In genomic region chr7:148238926-148239325, GRCh38 we compare ENCODE assay signal across 21 cellular contexts.
DNase-seq lines count a peak whose midpoint lies in the region; ATAC-seq and TF ChIP-seq lines count a peak whose summit lies in the region.
"Had no signal": no experiment of that assay in that cellular context is flagged by ENCODE, and none has a peak within 500 bp of the region (broad histone marks: within the 10 kb centered on the region; RNA-seq: fewer than 3 reads in every experiment).

No MANE protein-coding gene starts in this region.

- no peaks in the 10 kb centered on the region for H3K9me2 ChIP-seq in hepatocyte (replicated peaks; ENCODE audit: insufficient read depth)
- H3K9me2 ChIP-seq in MM.1S (replicated peaks; ENCODE audit: insufficient read depth, low read length) = no peaks in the 10 kb centered on the region

- H3K36me3 ChIP-seq in left ventricle myocardium inferior = no peaks in the 10 kb centered on the region
- no peaks in the 10 kb centered on the region for H3K36me3 ChIP-seq in adipocyte (ENCODE audit: control insufficient read depth, insufficient read depth, low read length, severe bottlenecking)
- H3K36me3 ChIP-seq in hepatocyte (replicated peaks; ENCODE audit: insufficient read depth, low read depth) = no peaks in the 10 kb centered on the region
- H3K36me3 ChIP-seq in MM.1S (replicated peaks; ENCODE audit: insufficient read depth, low read length) = no peaks in the 10 kb centered on the region

- H3K79me2 ChIP-seq in hepatocyte = no peaks in the 10 kb centered on the region
- no peaks in the 10 kb centered on the region for H3K79me2 ChIP-seq in MM.1S (ENCODE audit: low read length)

- peak; percentile 39 to 75 for ATAC-seq in left cardiac atrium
- ATAC-seq: GM12878 had no signal

- no peaks in the 10 kb centered on the region for H3F3A ChIP-seq in MM.1S (ENCODE audit: insufficient read depth, low read length)

- no peak overlapping the region for H3K4me3 ChIP-seq in left ventricle myocardium inferior
- no peak overlapping the region for H3K4me3 ChIP-seq in adipocyte (ENCODE audit: low read length)
- H3K4me3 ChIP-seq in hepatocyte = no peak overlapping the region
- no peak overlapping the region for H3K4me3 ChIP-seq in MM.1S (ENCODE audit: low read length)
- H3K4me3 ChIP-seq: GM12878, GM23248, PC-9 had no signal

- H3K4me1 ChIP-seq in left ventricle myocardium inferior (peaks cover 16% of the 10 kb centered on the region), adipocyte (ENCODE audit: control insufficient read depth, insufficient read depth, low read length) (no peaks in the 10 kb centered on the region), hepatocyte (ENCODE audit: insufficient read depth) (peaks cover 19% of the 10 kb centered on the region), MM.1S (ENCODE audit: low read length) (0 out of 2 replicates have a peak, but pooled peaks cover 4% of the 10 kb centered on the region)

- H3K27me3 ChIP-seq in left ventricle myocardium inferior (ENCODE audit: low read depth) (peaks cover 28% of the 10 kb centered on the region), adipocyte (replicated peaks; ENCODE audit: control insufficient read depth, insufficient read depth, low read length) (no peaks in the 10 kb centered on the region), hepatocyte (no peaks in the 10 kb centered on the region), MM.1S (replicated peaks; ENCODE audit: insufficient read depth, low read length) (peaks cover 7% of the 10 kb centered on the region; the same call in 1 of the 2 replicates)

- H2AFZ ChIP-seq in hepatocyte (no peak overlapping the region), MM.1S (ENCODE audit: low read length) (no peak overlapping the region)
- H2AFZ ChIP-seq: GM23248, PC-9 had no signal

- intact Hi-C loops in left cardiac atrium (cut with DNase I) = loop anchor here in 1 of 2 donors (2.0 kb wide), 1 partner anchor 54 kb away; no protein-coding TSS in a partner anchor
- intact Hi-C loops in left ventricle myocardium inferior (cut with micrococcal nuclease) = no loop called here

- no peak overlapping the region for H3K9ac ChIP-seq in adipocyte (ENCODE audit: low read length)
- no peak overlapping the region for H3K9ac ChIP-seq in MM.1S (ENCODE audit: low read length)
- H3K9ac ChIP-seq: GM23248, KMS-11 had no signal

- H3K27ac ChIP-seq in left ventricle myocardium inferior (replicated peaks) = no peak overlapping the region
- H3K27ac ChIP-seq in hepatocyte = peak overlapping the region; percentile 6
- no peak overlapping the region for H3K27ac ChIP-seq in MM.1S (ENCODE audit: low read length)
- H3K27ac ChIP-seq: GM23248, KMS-11, PC-9 had no signal

- 73% methylated on average over 1 of the region's 1 CpG for WGBS in hepatocyte (ENCODE audit: low lambda C conversion rate, missing lambda C conversion rate)

- DNase-seq in left cardiac atrium (no peak), left ventricle myocardium inferior (no peak), adipocyte (ENCODE audit: low read depth) (peak; percentile 2), hepatocyte (ENCODE audit: low spot score) (peak; percentile 37), stromal cell of bone marrow (ENCODE audit: low read depth) (peak; percentile 9), SHP77 treated with DMSO at 0.1 percent for 48 hours (lab: John Stamatoyannopoulos, UW) (no peak), HEK293T (ENCODE audit: extremely low spot score) (no peak), MM.1S (no peak)
- DNase-seq: ACHN; CD4-positive, alpha-beta memory T cell; DMS79; GM23248; HFFc6; NCI-H1105 treated with DMSO at 0.1 percent for 48 hours; NCI-H187 treated with DMSO at 0.1 percent for 48 hours; NCI-H226; NCI-H526 treated with DMSO at 0.1 percent for 48 hours; NK-92 treated with Interleukin-12 subunit alpha and Interleukin-12 subunit beta, amount 100 ng/mL, for 24 hours; PC-9 had no signal

- TF ChIP-seq CTCF in left ventricle myocardium inferior (IDR thresholded peaks at IDR 0.05; ENCODE audit: borderline replicate concordance) (no peak), hepatocyte (IDR thresholded peaks at IDR 0.05; ENCODE audit: poor library complexity) (no peak), MM.1S (IDR thresholded peaks at IDR 0.05; ENCODE audit: low read length) (no peak)

- H3K9me3 ChIP-seq in left ventricle myocardium inferior (replicated peaks) = no peaks in the 10 kb centered on the region
- no peaks in the 10 kb centered on the region for H3K9me3 ChIP-seq in adipocyte (ENCODE audit: control insufficient read depth, low read length)
- no peaks in the 10 kb centered on the region for H3K9me3 ChIP-seq in hepatocyte (ENCODE audit: low read depth)
- no peaks in the 10 kb centered on the region for H3K9me3 ChIP-seq in MM.1S (replicated peaks; ENCODE audit: insufficient read depth, low read length)

- H4K20me1 ChIP-seq in hepatocyte (ENCODE audit: insufficient read depth, poor library complexity, severe bottlenecking) (no peaks in the 10 kb centered on the region), MM.1S (ENCODE audit: insufficient read depth, low read length) (no peaks in the 10 kb centered on the region)

- CTCF ChIA-PET in HEK293T (lab: Yijun Ruan, JAX) = no interaction called here

- POLR2A ChIA-PET in HEK293T (lab: Yijun Ruan, JAX) = no interaction called here

- no peak overlapping the region for H3K4me2 ChIP-seq in hepatocyte
- H3K4me2 ChIP-seq in MM.1S (ENCODE audit: low read depth, low read length) = no peak overlapping the region
- H3K4me2 ChIP-seq: KMS-11, PC-9 had no signal

TF ChIP-seq in HEK293T, 16 proteins besides CTCF, POLR2A, EP300 and RAD21:
- TF ChIP-seq FOXK2 (IDR thresholded peaks at IDR 0.05) (no peak), L3MBTL2 (conservative IDR thresholded peaks at IDR 0.05) (no peak), LEF1 (IDR thresholded peaks at IDR 0.05; ENCODE audit: borderline replicate concordance) (no peak), PKNOX1 (IDR thresholded peaks at IDR 0.05) (no peak), HDGF (IDR thresholded peaks at IDR 0.05; ENCODE audit: borderline replicate concordance) (no peak), NFRKB (IDR thresholded peaks at IDR 0.05) (no peak), CTBP1 (IDR thresholded peaks at IDR 0.05; ENCODE audit: borderline replicate concordance) (no peak), BHLHE40 (IDR thresholded peaks at IDR 0.05; ENCODE audit: borderline replicate concordance) (no peak), ARNT (IDR thresholded peaks at IDR 0.05) (no peak), SP1 (IDR thresholded peaks at IDR 0.05) (no peak), ZNF384 (IDR thresholded peaks at IDR 0.05) (no peak), TARDBP (IDR thresholded peaks at IDR 0.05) (no peak), SUZ12 (IDR thresholded peaks at IDR 0.05) (no peak), ELF4 (IDR thresholded peaks at IDR 0.05) (no peak), FOXA1 (IDR thresholded peaks at IDR 0.05) (no peak), FOXM1 (IDR thresholded peaks at IDR 0.05; ENCODE audit: borderline replicate concordance) (no peak)

Comparison
In these comparisons a context has a peak if more than half of its experiments do, and no peak if none do; other contexts are left out.
1. DNase-seq: peak in adipocyte (single experiment), hepatocyte (single experiment) and stromal cell of bone marrow (single experiment); none in left cardiac atrium (single experiment), left ventricle myocardium inferior (single experiment), SHP77 treated with DMSO at 0.1 percent for 48 hours (single experiment), HEK293T (single experiment) and MM.1S (single experiment).